ENCODE assay signal across 6 cellular contexts in genomic region chr22:35993727-35994126, GRCh38. TPM values are rescaled to one million over a fixed set of nuclear protein-coding genes. Genes with fewer than 3 reads are reported as not detected.
DNase-seq lines count a peak whose midpoint lies in the region; ATAC-seq and TF ChIP-seq lines count a peak whose summit lies in the region.
"Not testable (repeated sequence)": the region's sequence is repeated elsewhere in the genome, so short reads cannot be mapped to it uniquely, and the experiment has no call there.
"Had no signal": no experiment of that assay in that cellular context is flagged by ENCODE, and none has a peak within 500 bp of the region (broad histone marks: within the 10 kb centered on the region; RNA-seq: fewer than 3 reads in every experiment).

No MANE protein-coding gene starts in this region.

- H3K4me3 Mint-ChIP-seq in endothelial cell (ENCODE audit: unreplicated experiment), result not testable (repeated sequence)

- H3K36me3 ChIP-seq in liver (ENCODE audit: control insufficient read depth in 4 of 4, insufficient read depth in 3 of 4, low read depth in 1 of 4, low read length in 3 of 4); uterus: not testable (repeated sequence)

- peak overlapping the region; percentile 28 for H3K27ac Mint-ChIP-seq in endothelial cell (ENCODE audit: unreplicated experiment)

- not testable (repeated sequence) for TF ChIP-seq CTCF in endothelial cell (IDR thresholded peaks at IDR 0.05; ENCODE audit: unreplicated experiment); liver (IDR thresholded peaks at IDR 0.05; ENCODE audit: low read depth, low read length, missing input control); uterus (IDR thresholded peaks at IDR 0.05)

- WGBS in liver, result 33% methylated on average over 5 of the region's 5 CpGs

- not testable (repeated sequence) for H3K9ac ChIP-seq in liver (ENCODE audit: low read depth in 1 of 2, low read length in 2 of 2)

- peaks cover 27% of the 10 kb centered on the region for H3K4me1 Mint-ChIP-seq in endothelial cell (ENCODE audit: unreplicated experiment)

- H3K9me3 ChIP-seq in liver (ENCODE audit: control insufficient read depth in 4 of 4, low read length in 3 of 4); uterus: not testable (repeated sequence)

- intact Hi-C loops in uterus (cut with DNase I; ENCODE audit: low total_unique reads), result not testable (repeated sequence)

- H3K4me1 ChIP-seq in liver (ENCODE audit: control insufficient read depth in 4 of 4, insufficient read depth in 4 of 4, low read length in 3 of 4), result peaks cover 9 to 61% (median 40%) of the 10 kb centered on the region in 4 donors
- H3K4me1 ChIP-seq in uterus, result peaks cover 6 to 22% of the 10 kb centered on the region in 2 donors

- DNase-seq in Kasumi-1 (lab: John Stamatoyannopoulos, UW) (peak; percentile 8 to 12), left lobe of liver (ENCODE audit: low spot score) (peak; percentile 83)
- not testable (repeated sequence) for DNase-seq in endothelial cell (ENCODE audit: low spot score); uterus

- H3K36me3 Mint-ChIP-seq in endothelial cell (ENCODE audit: low read depth, unreplicated experiment), result peaks cover 10% of the 10 kb centered on the region

- peak; percentile 67 for ATAC-seq in left lobe of liver

- not testable (repeated sequence) for H3K27me3 Mint-ChIP-seq in endothelial cell (ENCODE audit: unreplicated experiment)

- not testable (repeated sequence) for H3K9me3 Mint-ChIP-seq in endothelial cell (ENCODE audit: unreplicated experiment)

- not testable (repeated sequence) for H3K4me3 ChIP-seq in liver (ENCODE audit: low read depth in 1 of 3, low read length in 3 of 3); uterus

- TF ChIP-seq RAD21 in liver (IDR thresholded peaks at IDR 0.05), result peak in 1 of 2 donors; percentile 33

- peak overlapping the region; percentile 38 to 70 for H3K27ac ChIP-seq in liver (ENCODE audit: low read depth in 1 of 2, low read length in 2 of 2)
- peak overlapping the region; percentile 86 to 94 for H3K27ac ChIP-seq in uterus

- H3K27me3 ChIP-seq in liver (ENCODE audit: control insufficient read depth in 4 of 4, insufficient read depth in 4 of 4, low read length in 3 of 4); uterus: not testable (repeated sequence)

- not testable (repeated sequence) for TF ChIP-seq POLR2A in uterus (IDR thresholded peaks at IDR 0.05)

TF ChIP-seq in liver, 16 proteins besides CTCF, POLR2A, EP300 and RAD21:
- TF ChIP-seq HNF4G (IDR thresholded peaks at IDR 0.05), result peak; percentile 71
- TF ChIP-seq RXRA (IDR thresholded peaks at IDR 0.05), result peak; percentile 54 to 55
- TF ChIP-seq ATF3 (IDR thresholded peaks at IDR 0.05), result peak; percentile 21
- peak; percentile 3 for TF ChIP-seq MAX (IDR thresholded peaks at IDR 0.05)
- peak in 1 of 2 donors; percentile 59 for TF ChIP-seq JUND (IDR thresholded peaks at IDR 0.05)
- peak; percentile 88 to 89 for TF ChIP-seq HNF4A (conservative IDR thresholded peaks at IDR 0.05)

RNA-seq across cellular contexts. Expression of gene RBFOX2, which starts 34.9 kb away (rescaled TPM):
- total RNA-seq in endothelial cell (ENCODE audit: unreplicated experiment), result 228 TPM
- total RNA-seq in left lobe of liver, result 25.5 TPM
- total RNA-seq in liver, result 10 to 100 TPM; 32.7 to 53.6 TPM
- 10 to 100 TPM; 14.2 to 18.5 TPM for polyA plus RNA-seq in liver
- total RNA-seq in uterus, result 100 to 1,000 TPM in 2 of 4 donors, 10 to 100 TPM in 2; 81.0 to 311 (median 147) TPM
- polyA plus RNA-seq: CD14-positive monocyte had no signal
